In the genomic region with DNA sequence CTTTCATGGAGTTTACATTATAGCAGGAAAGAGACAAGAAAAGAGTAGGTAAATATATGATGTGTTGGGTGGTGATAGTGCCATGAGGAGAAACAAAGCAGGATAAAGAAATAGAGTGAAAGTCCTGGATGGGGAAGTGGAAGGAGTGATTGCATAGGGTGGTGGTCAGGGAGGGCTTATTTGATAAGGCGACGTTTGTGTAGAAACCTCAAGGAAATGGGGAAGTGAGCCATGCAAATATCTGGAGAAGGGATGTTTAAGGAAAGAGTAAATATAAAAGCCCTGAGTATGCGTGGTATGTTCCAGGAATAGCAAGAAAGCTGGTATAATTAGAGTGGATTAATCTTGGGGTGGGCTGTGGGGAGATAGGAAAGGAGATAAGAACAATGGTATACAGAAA, we compare ENCODE assay signal across 23 cellular contexts.
"Had no signal": no experiment of that assay in that cellular context is flagged by ENCODE, and none has a peak within 500 bp of the region (broad histone marks: within the 10 kb centered on the region; RNA-seq: fewer than 3 reads in every experiment).

No MANE protein-coding gene starts in this region.

- DNase-seq: activated CD4-positive, alpha-beta memory T cell treated with anti-CD3 and anti-CD28 coated beads, Interleukin-2, amount 10 ng/mL, durations not matched to agents 7 days and 5 days; activated CD4-positive, alpha-beta T cell treated with anti-CD3 and anti-CD28 coated beads, Interleukin-2, amount 10 ng/mL, durations not matched to agents 24 days and 14 days; activated CD4-positive, CD25-positive, alpha-beta regulatory T cell; activated gamma-delta T cell; activated naive CD4-positive, alpha-beta T cell treated with anti-CD3 and anti-CD28 coated beads, Interleukin-2, amount 50 U/mL, for 16 hours; activated naive CD8-positive, alpha-beta T cell treated with anti-CD3 and anti-CD28 coated beads, Interleukin-2, amount 50 U/mL, for 24 hours; activated T-cell treated with anti-CD3 and anti-CD28 coated beads for 4 hours; body of pancreas; head of caudate nucleus; hypothalamus; left ventricle myocardium inferior; mammary epithelial cell; ovary; psoas muscle; right cardiac atrium; stimulated activated CD4-positive, alpha-beta T cell treated with anti-CD3 and anti-CD28 coated beads, Interleukin-12 subunit alpha, Interleukin-12 subunit beta, amount 100 ng/mL, for 4 hours; stimulated activated CD4-positive, alpha-beta T cell treated with anti-CD3 and anti-CD28 coated beads, Interleukin-4, amount 100 ng/mL, for 4 hours; stimulated activated naive CD8-positive, alpha-beta T cell treated with anti-CD3 and anti-CD28 coated beads, Interleukin-15, Interleukin-2, amounts not matched to agents 100 U/mL and 50 U/mL, for 24 hours; upper lobe of left lung had no signal

- H3K27ac ChIP-seq: body of pancreas, cardiac muscle cell, epithelial cell of prostate, gastroesophageal sphincter, left ventricle myocardium inferior, neutrophil, ovary, psoas muscle, upper lobe of left lung had no signal

- H3K27me3 ChIP-seq: body of pancreas, cardiac muscle cell, gastroesophageal sphincter, neutrophil, ovary, upper lobe of left lung had no signal

- H3K9me3 ChIP-seq: body of pancreas, gastroesophageal sphincter, neutrophil, ovary, psoas muscle, upper lobe of left lung had no signal

- H3K4me1 ChIP-seq: body of pancreas, gastroesophageal sphincter, left ventricle myocardium inferior, psoas muscle, upper lobe of left lung had no signal

- H3K36me3 ChIP-seq: cardiac muscle cell, gastroesophageal sphincter, left ventricle myocardium inferior, neutrophil, ovary, upper lobe of left lung had no signal

- ATAC-seq: activated naive CD8-positive, alpha-beta T cell treated with anti-CD3 and anti-CD28 coated beads, Interleukin-2, amount 50 U/mL, for 24 hours; body of pancreas; gastroesophageal sphincter; psoas muscle; right cardiac atrium; stimulated activated naive CD8-positive, alpha-beta T cell treated with anti-CD3 and anti-CD28 coated beads, Interleukin-15, Interleukin-2, amounts not matched to agents 100 U/mL and 50 U/mL, for 24 hours had no signal

- H3K4me3 ChIP-seq: body of pancreas, cardiac muscle cell, gastroesophageal sphincter, left ventricle myocardium inferior, ovary, psoas muscle, upper lobe of left lung had no signal
